Comparison of ENCODE assay signal across 10 cellular contexts in the genomic region with DNA sequence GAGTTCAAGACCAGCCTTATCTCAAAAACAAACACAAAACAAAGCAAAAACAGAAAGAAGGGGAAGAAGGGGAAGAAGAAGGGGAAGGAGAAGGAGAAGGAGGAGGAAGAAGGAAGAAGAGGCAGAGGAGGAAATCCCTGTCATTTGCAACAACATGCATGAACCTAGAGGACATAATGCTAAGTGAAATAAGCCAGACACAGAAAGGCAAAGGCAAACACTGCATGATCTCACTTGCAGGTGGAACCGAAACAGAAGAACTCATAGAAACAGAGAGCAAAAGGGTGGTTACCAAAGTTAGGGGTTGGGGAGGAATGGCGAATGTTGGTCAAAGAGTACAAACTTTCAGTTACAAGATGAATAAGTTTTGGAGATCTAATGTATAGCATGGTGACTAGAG.
DNase-seq lines count a peak whose midpoint lies in the region; ATAC-seq and TF ChIP-seq lines count a peak whose summit lies in the region.
"Had no signal": no experiment of that assay in that cellular context is flagged by ENCODE, and none has a peak within 500 bp of the region (broad histone marks: within the 10 kb centered on the region; RNA-seq: fewer than 3 reads in every experiment).

No MANE protein-coding gene starts in this region.

- CTCF ChIA-PET in CD4-positive, alpha-beta T cell (lab: Charles Lee) = no interaction called here

- no peak overlapping the region for H3K27ac ChIP-seq in CD4-positive, CD25-positive, alpha-beta regulatory T cell (ENCODE audit: insufficient read depth, low read length, poor library complexity, severe bottlenecking)
- H3K27ac ChIP-seq in CD4-positive, alpha-beta T cell (ENCODE audit: low read depth, low read length) = no peak overlapping the region
- no peak overlapping the region for H3K27ac ChIP-seq in colonic mucosa
- H3K27ac ChIP-seq: RWPE1 had no signal

- H3K9me3 Mint-ChIP-seq in CD4-positive, CD25-positive, alpha-beta regulatory T cell = peaks cover 0 to 2% (median 0%) of the 10 kb centered on the region in 7 donors
- no peaks in the 10 kb centered on the region for H3K9me3 Mint-ChIP-seq in CD4-positive, alpha-beta T cell
- no peaks in the 10 kb centered on the region for H3K9me3 Mint-ChIP-seq in glutamatergic neuron (ENCODE audit: unreplicated experiment)

- no peaks in the 10 kb centered on the region for H3K36me3 Mint-ChIP-seq in CD4-positive, CD25-positive, alpha-beta regulatory T cell
- no peaks in the 10 kb centered on the region for H3K36me3 Mint-ChIP-seq in CD4-positive, alpha-beta T cell (ENCODE audit: low read depth)
- H3K36me3 Mint-ChIP-seq in glutamatergic neuron (ENCODE audit: unreplicated experiment) = no peaks in the 10 kb centered on the region

- peak overlapping the region in 1 of 3 donors; percentile 34 for H3K27ac Mint-ChIP-seq in CD4-positive, CD25-positive, alpha-beta regulatory T cell
- H3K27ac Mint-ChIP-seq in CD4-positive, alpha-beta T cell = no peak overlapping the region
- no peak overlapping the region for H3K27ac Mint-ChIP-seq in glutamatergic neuron (ENCODE audit: unreplicated experiment)

- H3K4me3 Mint-ChIP-seq in CD4-positive, CD25-positive, alpha-beta regulatory T cell = peak overlapping the region in 3 of 4 donors; percentile 7 to 51 (median 38)
- no peak overlapping the region for H3K4me3 Mint-ChIP-seq in CD4-positive, alpha-beta T cell
- no peak overlapping the region for H3K4me3 Mint-ChIP-seq in glutamatergic neuron (ENCODE audit: unreplicated experiment)

- H3K9ac ChIP-seq in colonic mucosa (ENCODE audit: low read depth in 2 of 2, low read length in 2 of 2) = no peak overlapping the region

- no peaks in the 10 kb centered on the region for H3K27me3 Mint-ChIP-seq in CD4-positive, CD25-positive, alpha-beta regulatory T cell
- no peaks in the 10 kb centered on the region for H3K27me3 Mint-ChIP-seq in CD4-positive, alpha-beta T cell
- H3K27me3 Mint-ChIP-seq in glutamatergic neuron (ENCODE audit: unreplicated experiment) = peaks cover 4% of the 10 kb centered on the region

- no peaks in the 10 kb centered on the region for H3K36me3 ChIP-seq in CD4-positive, CD25-positive, alpha-beta regulatory T cell (ENCODE audit: control insufficient read depth, insufficient read depth, low read length)
- no peaks in the 10 kb centered on the region for H3K36me3 ChIP-seq in colonic mucosa

- intact Hi-C loops in CD4-positive, alpha-beta T cell (cut with DNase I, micrococcal nuclease) = loop anchor here (5.0 to 10.0 kb wide), 3 partner anchors 35 to 107 kb away; no protein-coding TSS in a partner anchor
- intact Hi-C loops in colonic mucosa (cut with DNase I) = no loop called here

- peaks cover 66% of the 10 kb centered on the region for H3K4me1 ChIP-seq in CD4-positive, CD25-positive, alpha-beta regulatory T cell (ENCODE audit: control insufficient read depth, insufficient read depth, low read length, poor library complexity, severe bottlenecking)
- peaks cover 4% of the 10 kb centered on the region for H3K4me1 ChIP-seq in colonic mucosa

- no peaks in the 10 kb centered on the region for H3K9me3 ChIP-seq in CD4-positive, CD25-positive, alpha-beta regulatory T cell (ENCODE audit: control insufficient read depth in 2 of 2, low read length in 2 of 2)
- H3K9me3 ChIP-seq in CD4-positive, alpha-beta T cell (ENCODE audit: control insufficient read depth, low read length) = no peaks in the 10 kb centered on the region
- no peaks in the 10 kb centered on the region for H3K9me3 ChIP-seq in colonic mucosa

- peak overlapping the region; percentile 46 for H3K4me3 ChIP-seq in CD4-positive, CD25-positive, alpha-beta regulatory T cell (ENCODE audit: low read depth, low read length)
- no peak overlapping the region for H3K4me3 ChIP-seq in colonic mucosa

- H3K4me1 Mint-ChIP-seq in CD4-positive, CD25-positive, alpha-beta regulatory T cell = peaks cover 21 to 92% (median 66%) of the 10 kb centered on the region in 4 donors
- peaks cover 74% of the 10 kb centered on the region for H3K4me1 Mint-ChIP-seq in CD4-positive, alpha-beta T cell (ENCODE audit: low read depth)
- no peaks in the 10 kb centered on the region for H3K4me1 Mint-ChIP-seq in glutamatergic neuron (ENCODE audit: low read depth, unreplicated experiment)

- ATAC-seq in CD4-positive, CD25-positive, alpha-beta regulatory T cell (ENCODE audit: low read depth in 2 of 2) = no peak
- ATAC-seq in GM19035 (IDR thresholded peaks at IDR 0.05; ENCODE audit: unreplicated experiment) (peak; percentile 58), HG02885 (IDR thresholded peaks at IDR 0.05; ENCODE audit: poor library complexity, unreplicated experiment) (peak; percentile 41)
- ATAC-seq in CD4-positive, alpha-beta T cell (ENCODE audit: poor library complexity) = no peak

- no peaks in the 10 kb centered on the region for H3K27me3 ChIP-seq in CD4-positive, CD25-positive, alpha-beta regulatory T cell (ENCODE audit: control insufficient read depth, insufficient read depth, low read length)
- no peaks in the 10 kb centered on the region for H3K27me3 ChIP-seq in CD4-positive, alpha-beta T cell (ENCODE audit: control insufficient read depth, insufficient read depth, low read length)
- no peaks in the 10 kb centered on the region for H3K27me3 ChIP-seq in colonic mucosa

- no peak for TF ChIP-seq CTCF in CD4-positive, alpha-beta T cell (IDR thresholded peaks at IDR 0.05)
- TF ChIP-seq CTCF in colonic mucosa (IDR thresholded peaks at IDR 0.05) = no peak
- no peak for TF ChIP-seq CTCF in glutamatergic neuron (IDR thresholded peaks at IDR 0.05; ENCODE audit: partially characterized antibody, unreplicated experiment)

- POLR2A ChIA-PET in CD4-positive, alpha-beta T cell (lab: Charles Lee) = no interaction called here

- DNase-seq in CD4-positive, CD25-positive, alpha-beta regulatory T cell = peak in 1 of 3 donors; percentile 59
- peak; percentile 22 for DNase-seq in RPMI8226
- no peak for DNase-seq in CD4-positive, alpha-beta T cell
- no peak for DNase-seq in colonic mucosa
- DNase-seq in glutamatergic neuron = no peak
- DNase-seq in activated T-cell treated with anti-CD3 and anti-CD28 coated beads for 4 hours = no peak
- DNase-seq: DMS 273 treated with DMSO at 0.1 percent for 48 hours had no signal

Comparison
In these comparisons a context has a peak if more than half of its experiments do, and no peak if none do; other contexts are left out.
1. ATAC-seq: peak in GM19035 (single experiment) and HG02885 (single experiment); none in CD4-positive, CD25-positive, alpha-beta regulatory T cell (0 of 2) and CD4-positive, alpha-beta T cell (single experiment).
2. H3K4me3 Mint-ChIP-seq: peak in CD4-positive, CD25-positive, alpha-beta regulatory T cell (3 of 4); none in CD4-positive, alpha-beta T cell (single experiment) and glutamatergic neuron (single experiment).